In genomic region chr17:13568746-13569739, GRCh38 we compare ENCODE assay signal across 18 cellular contexts. TPM values are rescaled to one million over a fixed set of nuclear protein-coding genes. Genes with fewer than 3 reads are reported as not detected.
DNase-seq lines count a peak whose midpoint lies in the region; ATAC-seq and TF ChIP-seq lines count a peak whose summit lies in the region.
"Had no signal": no experiment of that assay in that cellular context is flagged by ENCODE, and none has a peak within 500 bp of the region (broad histone marks: within the 10 kb centered on the region; RNA-seq: fewer than 3 reads in every experiment).

No MANE protein-coding gene starts in this region.

- in situ Hi-C loops in brain microvascular endothelial cell (cut with HindIII; ENCODE audit: low pct_ligation_motif_present, low sequenced_read_pairs): no loop called here

- no peaks in the 10 kb centered on the region for H3K36me3 ChIP-seq in heart left ventricle
- H3K36me3 ChIP-seq in brain microvascular endothelial cell (replicated peaks): no peaks in the 10 kb centered on the region
- H3K36me3 ChIP-seq: thoracic aorta had no signal

- DNase-seq in heart left ventricle (peak in 2 of 5 donors; percentile 16 to 42), Right ventricle myocardium inferior (ENCODE audit: missing footprints) (no peak), brain microvascular endothelial cell (peak; percentile 31), immature natural killer cell (peak in 1 of 3 donors; percentile 2), Ammon's horn (ENCODE audit: low spot score) (no peak), natural killer cell (no peak)
- no peak for DNase-seq in activated CD4-positive, alpha-beta T cell treated with anti-CD3 and anti-CD28 coated beads, Interleukin-2, amount 50 U/mL, for 4 hours
- DNase-seq: activated CD8-positive, alpha-beta memory T cell treated with anti-CD3 and anti-CD28 coated beads, Interleukin-2, amount 10 ng/mL, durations not matched to agents 7 days and 5 days; amniotic stem cell; C1 segment of cervical spinal cord; DMS 273 treated with DMSO at 0.1 percent for 48 hours; foreskin melanocyte; naive B cell; NCI-H524 had no signal

- H3K4me1 ChIP-seq in heart left ventricle: peaks cover 0 to 16% (median 0%) of the 10 kb centered on the region in 12 donors

- H3K27ac Mint-ChIP-seq in immature natural killer cell: no peak overlapping the region
- H3K27ac Mint-ChIP-seq in natural killer cell: no peak overlapping the region
- H3K27ac Mint-ChIP-seq: activated CD8-positive, alpha-beta memory T cell treated with anti-CD3 and anti-CD28 coated beads, Interleukin-2, amount 10 ng/mL, durations not matched to agents 7 days and 5 days; progenitor cell of endocrine pancreas had no signal

- H3K27me3 ChIP-seq in heart left ventricle: peaks cover 0 to 5% (median 0%) of the 10 kb centered on the region in 9 donors
- H3K27me3 ChIP-seq in brain microvascular endothelial cell (replicated peaks): no peaks in the 10 kb centered on the region

- H3K4me1 Mint-ChIP-seq in immature natural killer cell (peaks cover 13 to 39% of the 10 kb centered on the region in 2 donors), natural killer cell (peaks cover 6 to 12% of the 10 kb centered on the region in 2 donors)
- H3K4me1 Mint-ChIP-seq: activated CD8-positive, alpha-beta memory T cell treated with anti-CD3 and anti-CD28 coated beads, Interleukin-2, amount 10 ng/mL, durations not matched to agents 7 days and 5 days; naive B cell had no signal

- H3K36me3 Mint-ChIP-seq in immature natural killer cell (no peaks in the 10 kb centered on the region), natural killer cell (no peaks in the 10 kb centered on the region)
- H3K36me3 Mint-ChIP-seq: activated CD8-positive, alpha-beta memory T cell treated with anti-CD3 and anti-CD28 coated beads, Interleukin-2, amount 10 ng/mL, durations not matched to agents 7 days and 5 days; naive B cell had no signal

- TF ChIP-seq CTCF in heart left ventricle (IDR thresholded peaks at IDR 0.05) (no peak), brain microvascular endothelial cell (IDR thresholded peaks at IDR 0.05; ENCODE audit: low read depth, low read length, missing control alignments) (no peak), natural killer cell (IDR thresholded peaks at IDR 0.05) (no peak)

- no peak for TF ChIP-seq POLR2A in heart left ventricle (IDR thresholded peaks at IDR 0.05)

- H3K9me3 ChIP-seq in heart left ventricle: peaks cover 0 to 13% (median 0%) of the 10 kb centered on the region in 12 donors

- no peak overlapping the region for H3K4me3 ChIP-seq in heart left ventricle
- no peak overlapping the region for H3K4me3 ChIP-seq in brain microvascular endothelial cell (ENCODE audit: low read depth, low read length)
- H3K4me3 ChIP-seq: coronary artery, thoracic aorta had no signal

- H3K9me3 Mint-ChIP-seq in immature natural killer cell (no peaks in the 10 kb centered on the region), natural killer cell (no peaks in the 10 kb centered on the region)

- WGBS in heart left ventricle, 4 donors: 54 to 61% (median 59%) methylated on average over 10 of the region's 10 CpGs

- H3K27ac ChIP-seq in heart left ventricle (peak overlapping the region in 1 of 12 donors; percentile 34), brain microvascular endothelial cell (peak overlapping the region; percentile 28)
- H3K27ac ChIP-seq: coronary artery, thoracic aorta had no signal

- ATAC-seq in heart left ventricle (peak in 3 of 4 donors; percentile 50 to 67 (median 57)), Right ventricle myocardium inferior (no peak), HG02870 (IDR thresholded peaks at IDR 0.05; ENCODE audit: unreplicated experiment) (no peak), natural killer cell (no peak)
- ATAC-seq: activated CD8-positive, alpha-beta memory T cell treated with anti-CD3 and anti-CD28 coated beads, Interleukin-2, amount 10 ng/mL, durations not matched to agents 7 days and 5 days had no signal

- peak overlapping the region in 3 of 5 donors; percentile 14 to 43 (median 37) for H3K4me3 Mint-ChIP-seq in immature natural killer cell
- no peak overlapping the region for H3K4me3 Mint-ChIP-seq in natural killer cell
- H3K4me3 Mint-ChIP-seq: activated CD8-positive, alpha-beta memory T cell treated with anti-CD3 and anti-CD28 coated beads, Interleukin-2, amount 10 ng/mL, durations not matched to agents 7 days and 5 days; naive B cell had no signal

- intact Hi-C loops in heart left ventricle (cut with DNase I) (loop anchor here in 2 of 10 donors (10.0 kb wide), 1 partner anchor 234 kb away; no protein-coding TSS in a partner anchor), Right ventricle myocardium inferior (cut with DNase I) (no loop called here), natural killer cell (cut with micrococcal nuclease) (no loop called here)

- peaks cover 2 to 17% (median 2%) of the 10 kb centered on the region in 3 donors for H3K27me3 Mint-ChIP-seq in immature natural killer cell (ENCODE audit: low read depth in 3 of 3)
- H3K27me3 Mint-ChIP-seq in natural killer cell (ENCODE audit: low read depth in 2 of 2): peaks cover 9 to 12% of the 10 kb centered on the region in 2 donors
- H3K27me3 Mint-ChIP-seq: activated CD8-positive, alpha-beta memory T cell treated with anti-CD3 and anti-CD28 coated beads, Interleukin-2, amount 10 ng/mL, durations not matched to agents 7 days and 5 days; progenitor cell of endocrine pancreas had no signal

RNA-seq across cellular contexts. Expression of gene HS3ST3A1, which starts 32.7 kb away (rescaled TPM):
- total RNA-seq in heart left ventricle: 1 to 10 TPM in 6 of 9 donors, under 1 TPM in 3; 0.12 to 5.7 (median 2.7) TPM
- 1 to 10 TPM in 1 of 2 donors, under 1 TPM in 1; 0.08 to 1.8 TPM for polyA plus RNA-seq in heart left ventricle
- 0.57 TPM for total RNA-seq in Right ventricle myocardium inferior
- 1 to 10 TPM; 1.8 to 2.1 (median 1.8) TPM for polyA plus RNA-seq in immature natural killer cell
- 1 to 10 TPM in 2 of 3 donors, not detected in 1; 1.6 to 2.5 TPM for total RNA-seq in natural killer cell

Comparison
In these comparisons a context has a peak if more than half of its experiments do, and no peak if none do; other contexts are left out.
1. ATAC-seq: peak in heart left ventricle (3 of 4); none in Right ventricle myocardium inferior (single experiment), HG02870 (single experiment) and natural killer cell (0 of 3).